Comparison of ENCODE assay signal across 8 cellular contexts in genomic region chr12:15911931-15912330, GRCh38. TPM values are rescaled to one million over a fixed set of nuclear protein-coding genes. Genes with fewer than 3 reads are reported as not detected.
DNase-seq lines count a peak whose midpoint lies in the region; ATAC-seq, FAIRE-seq and TF ChIP-seq lines count a peak whose summit lies in the region.
"Not testable (repeated sequence)": the region's sequence is repeated elsewhere in the genome, so short reads cannot be mapped to it uniquely, and the experiment has no call there.

No MANE protein-coding gene starts in this region.

- not testable (repeated sequence) for H3K4me1 ChIP-seq in CD4-positive, alpha-beta memory T cell (ENCODE audit: insufficient read depth, low read length)
- peaks cover 6 to 18% (median 8%) of the 10 kb centered on the region in 3 donors for H3K4me1 ChIP-seq in pancreas
- H3K4me1 ChIP-seq in tibial nerve: peaks cover 0 to 17% (median 0%) of the 10 kb centered on the region in 4 donors

- H3K4me1 Mint-ChIP-seq in CD4-positive, alpha-beta memory T cell: peaks cover 15 to 20% (median 18%) of the 10 kb centered on the region in 4 donors
- peaks cover 20% of the 10 kb centered on the region for H3K4me1 Mint-ChIP-seq in activated B cell treated with CpG ODN at 0.5 μM for 24 hours

- H3K9me3 ChIP-seq in CD4-positive, alpha-beta memory T cell (ENCODE audit: control insufficient read depth in 1 of 2, low read length in 2 of 2); pancreas; tibial nerve: not testable (repeated sequence)

- not testable (repeated sequence) for DNase-seq in CD4-positive, alpha-beta memory T cell; LNCaP clone FGC (ENCODE audit: low read depth); activated B cell treated with CpG ODN at 0.5 μM for 24 hours; brain microvascular endothelial cell; fibroblast of mammary gland (ENCODE audit: low read depth); lower leg skin (ENCODE audit: low spot score in 2 of 2); pancreas; tibial nerve (ENCODE audit: low spot score in 2 of 2)

- WGBS in lower leg skin, 2 donors: 2 to 7% methylated on average over 4 to 5 of the region's 5 CpGs
- 14 to 23% methylated on average over 3 of the region's 5 CpGs for WGBS in pancreas, 2 donors
- WGBS in tibial nerve, 2 donors: 8 to 13% methylated on average over 5 of the region's 5 CpGs

- H3K27me3 ChIP-seq in CD4-positive, alpha-beta memory T cell (ENCODE audit: insufficient read depth, low read length); brain microvascular endothelial cell (replicated peaks); pancreas; tibial nerve: not testable (repeated sequence)

- H3K4me3 ChIP-seq in CD4-positive, alpha-beta memory T cell (ENCODE audit: low read length in 2 of 2): peak overlapping the region; percentile 70 to 92
- H3K4me3 ChIP-seq in LNCaP clone FGC (ENCODE audit: low read depth, low read length): peak overlapping the region; percentile 59
- H3K4me3 ChIP-seq in brain microvascular endothelial cell (ENCODE audit: low read depth, low read length): peak overlapping the region; percentile 79
- peak overlapping the region; percentile 81 for H3K4me3 ChIP-seq in fibroblast of mammary gland (ENCODE audit: control insufficient read depth, low read depth, low read length)
- peak overlapping the region; percentile 56 for H3K4me3 ChIP-seq in lower leg skin (ENCODE audit: low read depth, poor library complexity, severe bottlenecking)
- H3K4me3 ChIP-seq in pancreas: peak overlapping the region; percentile 42 to 71 (median 68)
- peak overlapping the region; percentile 71 to 99 (median 88) for H3K4me3 ChIP-seq in tibial nerve

- ATAC-seq in activated B cell treated with CpG ODN at 0.5 μM for 24 hours (ENCODE audit: low read depth): not testable (repeated sequence)
- ATAC-seq in pancreas: peak; percentile 35 to 58 (median 40)

- H3K27ac ChIP-seq in CD4-positive, alpha-beta memory T cell (ENCODE audit: low read depth, low read length): peak overlapping the region; percentile 75
- peak overlapping the region; percentile 78 for H3K27ac ChIP-seq in brain microvascular endothelial cell
- peak overlapping the region; percentile 82 to 93 (median 90) for H3K27ac ChIP-seq in pancreas
- H3K27ac ChIP-seq in tibial nerve: peak overlapping the region; percentile 78 to 96 (median 94)

- H3K9me3 Mint-ChIP-seq in CD4-positive, alpha-beta memory T cell; activated B cell treated with CpG ODN at 0.5 μM for 24 hours: not testable (repeated sequence)

- H3K36me3 ChIP-seq in CD4-positive, alpha-beta memory T cell (ENCODE audit: insufficient read depth, low read length); brain microvascular endothelial cell (replicated peaks); pancreas; tibial nerve: not testable (repeated sequence)

- TF ChIP-seq EP300 in tibial nerve (IDR thresholded peaks at IDR 0.05): not testable (repeated sequence)

- not testable (repeated sequence) for TF ChIP-seq POLR2A in lower leg skin (IDR thresholded peaks at IDR 0.05); tibial nerve (IDR thresholded peaks at IDR 0.05)

- TF ChIP-seq CTCF in LNCaP clone FGC (IDR thresholded peaks at IDR 0.05; ENCODE audit: control insufficient read depth, extremely low read depth, insufficient read depth); activated B cell treated with CpG ODN at 0.5 μM for 24 hours (IDR thresholded peaks at IDR 0.05); brain microvascular endothelial cell (IDR thresholded peaks at IDR 0.05; ENCODE audit: low read depth, low read length, missing control alignments); fibroblast of mammary gland (conservative IDR thresholded peaks at IDR 0.05; ENCODE audit: control insufficient read depth, insufficient read depth, low read depth, low read length); lower leg skin (IDR thresholded peaks at IDR 0.05); pancreas (IDR thresholded peaks at IDR 0.05); tibial nerve (IDR thresholded peaks at IDR 0.05): not testable (repeated sequence)

- H3K27me3 Mint-ChIP-seq in CD4-positive, alpha-beta memory T cell; activated B cell treated with CpG ODN at 0.5 μM for 24 hours: not testable (repeated sequence)

- intact Hi-C loops in CD4-positive, alpha-beta memory T cell (cut with micrococcal nuclease): loop anchor here (1.0 to 5.0 kb wide), 3 partner anchors 13 to 125 kb away; partner anchors contain the start of genes EPS8 and STRAP
- intact Hi-C loops in activated B cell treated with CpG ODN at 0.5 μM for 24 hours (cut with micrococcal nuclease): loop anchor here (1.0 to 2.0 kb wide), 2 partner anchors 15 to 30 kb away; partner anchors contain the start of gene STRAP
- intact Hi-C loops in lower leg skin (cut with DNase I; ENCODE audit: low total_unique reads); pancreas (cut with DNase I): not testable (repeated sequence)

- H3K36me3 Mint-ChIP-seq in CD4-positive, alpha-beta memory T cell; activated B cell treated with CpG ODN at 0.5 μM for 24 hours (ENCODE audit: low read depth): not testable (repeated sequence)

- CTCF ChIA-PET in CD4-positive, alpha-beta memory T cell (lab: Charles Lee; ENCODE audit: partially characterized antibody): interaction anchor here (1.2 to 3.6 kb wide), 6 partner anchors 9 to 65 kb away, joined by 3 to 42 read pairs (median 10); partner anchors contain the start of gene STRAP
- CTCF ChIA-PET in activated B cell treated with CpG ODN at 0.5 μM for 24 hours (lab: Charles Lee): interaction anchor here (2.4 kb wide), 1 partner anchor 13 kb away, joined by 14 read pairs; no protein-coding TSS in a partner anchor

- in situ Hi-C loops in brain microvascular endothelial cell (cut with HindIII; ENCODE audit: low pct_ligation_motif_present, low sequenced_read_pairs): not testable (repeated sequence)

- FAIRE-seq in pancreas (lab: Jason Lieb, UNC): not testable (repeated sequence)

- POLR2A ChIA-PET in CD4-positive, alpha-beta memory T cell (lab: Charles Lee; ENCODE audit: partially characterized antibody): interaction anchor here (1.1 to 2.6 kb wide), 9 partner anchors 11 to 1142 kb away, joined by 3 to 23 read pairs (median 5); partner anchors contain the start of genes EPS8 and STRAP
- POLR2A ChIA-PET in activated B cell treated with CpG ODN at 0.5 μM for 24 hours (lab: Charles Lee): interaction anchor here (0.6 to 2.8 kb wide), 6 partner anchors 17 to 1240 kb away, joined by 3 to 19 read pairs (median 4); partner anchors contain the start of genes EPS8 and STRAP

- H3K4me3 Mint-ChIP-seq in CD4-positive, alpha-beta memory T cell: peak overlapping the region; percentile 89 to 96 (median 94)
- H3K4me3 Mint-ChIP-seq in activated B cell treated with CpG ODN at 0.5 μM for 24 hours: peak overlapping the region; percentile 86

- H3K27ac Mint-ChIP-seq in CD4-positive, alpha-beta memory T cell: peak overlapping the region; percentile 74 to 96 (median 90)
- peak overlapping the region; percentile 83 for H3K27ac Mint-ChIP-seq in activated B cell treated with CpG ODN at 0.5 μM for 24 hours

RNA-seq across cellular contexts. Expression of gene DERA, which starts 0.8 kb away (rescaled TPM):
- total RNA-seq in CD4-positive, alpha-beta memory T cell: 10 to 100 TPM; 11.2 to 11.4 TPM
- polyA plus RNA-seq in CD4-positive, alpha-beta memory T cell: 10 to 100 TPM; 25.5 to 52.2 TPM
- total RNA-seq in activated B cell treated with CpG ODN at 0.5 μM for 24 hours (21.2 and 22.1 TPM in 2 replicates), lower leg skin (10 to 100 TPM; 30.2 to 43.4 (median 36.7) TPM), pancreas (10 to 100 TPM; 15.3 to 19.4 (median 16.3) TPM), tibial nerve (10 to 100 TPM; 30.9 to 40.6 (median 34.9) TPM)
- polyA plus RNA-seq in pancreas: 10 to 100 TPM; 10.5 to 22.4 TPM

RNA-seq across cellular contexts. Expression of gene STRAP, which starts 29.7 kb away (rescaled TPM):
- total RNA-seq in CD4-positive, alpha-beta memory T cell: 10 to 100 TPM; 46.1 to 49.1 TPM
- polyA plus RNA-seq in CD4-positive, alpha-beta memory T cell: 100 to 1,000 TPM; 112 to 159 TPM
- total RNA-seq in activated B cell treated with CpG ODN at 0.5 μM for 24 hours: 78.1 and 82.3 TPM in 2 replicates
- total RNA-seq in lower leg skin: 10 to 100 TPM; 37.5 to 52.4 (median 46.1) TPM
- total RNA-seq in pancreas: 10 to 100 TPM; 36.1 to 48.7 (median 44.1) TPM
- polyA plus RNA-seq in pancreas: 10 to 100 TPM; 45.0 to 52.2 TPM
- 10 to 100 TPM; 36.1 to 62.7 (median 45.1) TPM for total RNA-seq in tibial nerve
